Comparison of ENCODE assay signal across 9 cellular contexts in the genomic region with DNA sequence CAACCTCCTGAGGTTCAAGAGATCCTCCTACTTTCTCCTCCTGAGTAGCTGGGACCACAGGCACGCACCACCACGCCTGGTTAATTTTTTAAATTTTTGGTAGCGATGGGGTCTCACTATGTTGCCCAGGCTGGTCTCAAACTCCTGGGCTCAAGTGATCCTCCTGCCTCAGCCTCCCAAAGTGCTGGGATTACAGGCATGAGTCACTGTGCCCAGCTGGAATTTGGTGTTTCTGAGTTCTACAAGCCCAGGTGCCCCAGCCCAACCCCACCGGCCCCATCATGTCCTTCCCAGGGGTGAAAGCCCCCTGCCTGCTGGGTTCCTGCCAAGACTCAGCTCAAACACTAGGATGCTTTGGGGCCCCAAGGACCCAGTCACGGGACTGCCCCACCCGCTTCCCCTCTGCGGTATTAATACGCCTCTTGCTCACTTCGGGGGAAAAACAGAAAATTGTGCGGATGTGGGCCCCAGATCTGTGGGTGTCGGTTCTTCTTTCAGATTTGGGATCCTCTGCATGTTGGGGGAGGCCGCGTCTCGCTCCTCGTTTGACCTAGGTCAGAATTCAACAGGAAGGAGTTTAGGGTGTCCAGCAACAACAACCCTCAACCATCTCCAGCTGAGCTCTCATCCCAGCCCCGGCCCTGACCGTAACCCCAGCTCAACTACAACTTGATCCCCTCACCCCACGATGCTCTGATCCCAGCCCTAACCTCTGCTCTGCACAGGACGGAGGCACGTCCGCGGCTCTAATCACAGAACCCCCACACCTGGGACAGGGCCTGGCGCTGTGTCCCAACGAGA. TPM values are rescaled to one million over a fixed set of nuclear protein-coding genes. Genes with fewer than 3 reads are reported as not detected.
DNase-seq lines count a peak whose midpoint lies in the region; ATAC-seq, FAIRE-seq and TF ChIP-seq lines count a peak whose summit lies in the region.
"Had no signal": no experiment of that assay in that cellular context is flagged by ENCODE, and none has a peak within 500 bp of the region (broad histone marks: within the 10 kb centered on the region; RNA-seq: fewer than 3 reads in every experiment).

No MANE protein-coding gene starts in this region.

- DNase-seq in HepG2 (ENCODE audit: low spot score) (no peak), T-helper 9 cell (peak; percentile 61), nephron progenitor cell (no peak)
- peak; percentile 84 for DNase-seq in activated naive CD8-positive, alpha-beta T cell treated with anti-CD3 and anti-CD28 coated beads, Interleukin-2, amount 50 U/mL, for 24 hours
- DNase-seq in stimulated activated CD4-positive, alpha-beta T cell treated with anti-CD3 and anti-CD28 coated beads, Interleukin-1b, Interleukin-23, amount 100 ng/mL, for 1 hour (ENCODE audit: low read depth in 2 of 2) = peak; percentile 39 to 56

- H3K4me2 ChIP-seq in HepG2 (ENCODE audit: low read depth, low read length) = no peak overlapping the region

- no peaks in the 10 kb centered on the region for H3K9me3 ChIP-seq in liver (ENCODE audit: control insufficient read depth in 4 of 4, low read length in 3 of 4)
- no peaks in the 10 kb centered on the region for H3K9me3 ChIP-seq in HepG2 (ENCODE audit: low read length)

- H3K4me1 ChIP-seq in liver (ENCODE audit: control insufficient read depth in 4 of 4, insufficient read depth in 4 of 4, low read length in 3 of 4) (no peaks in the 10 kb centered on the region), HepG2 (ENCODE audit: insufficient read depth, low read length) (peaks cover 11% of the 10 kb centered on the region)

- CTCF ChIA-PET in HepG2 (lab: Yijun Ruan, JAX; ENCODE audit: low intra/inter-chr PET ratio, low total read pairs) = no interaction called here

- no peaks in the 10 kb centered on the region for H3K79me2 ChIP-seq in HepG2 (ENCODE audit: insufficient read depth, low read length)

- H3K36me3 Mint-ChIP-seq in activated naive CD8-positive, alpha-beta T cell treated with anti-CD3 and anti-CD28 coated beads, Interleukin-2, amount 50 U/mL, for 24 hours (ENCODE audit: low read depth) = no peaks in the 10 kb centered on the region
- no peaks in the 10 kb centered on the region for H3K36me3 Mint-ChIP-seq in nephron progenitor cell (ENCODE audit: low read depth)

- TF ChIP-seq RAD21 in liver (IDR thresholded peaks at IDR 0.05) (no peak), HepG2 (CRISPR knock-in tag; IDR thresholded peaks at IDR 0.05) (no peak)

- TF ChIP-seq CTCF in liver (IDR thresholded peaks at IDR 0.05; ENCODE audit: low read depth, low read length, missing input control) (no peak), HepG2 (CRISPR knock-in tag; IDR thresholded peaks at IDR 0.05) (no peak), nephron progenitor cell (IDR thresholded peaks at IDR 0.05) (no peak)

- no peak overlapping the region for H2AFZ ChIP-seq in HepG2 (ENCODE audit: low read length)

- H3K9me3 Mint-ChIP-seq in activated naive CD8-positive, alpha-beta T cell treated with anti-CD3 and anti-CD28 coated beads, Interleukin-2, amount 50 U/mL, for 24 hours = no peaks in the 10 kb centered on the region
- no peaks in the 10 kb centered on the region for H3K9me3 Mint-ChIP-seq in nephron progenitor cell

- 60% methylated on average over 24 of the region's 24 CpGs for WGBS in liver
- 18% methylated on average over 15 of the region's 24 CpGs for WGBS in HepG2 (ENCODE audit: low lambda C conversion rate)

- in situ Hi-C loops in HepG2 (cut with HindIII; ENCODE audit: extremely low pct_ligation_motif_present, low pct_unique_long_range_greater_than_20kb) = no loop called here

- H3K27me3 Mint-ChIP-seq in activated naive CD8-positive, alpha-beta T cell treated with anti-CD3 and anti-CD28 coated beads, Interleukin-2, amount 50 U/mL, for 24 hours = peaks cover 3% of the 10 kb centered on the region
- H3K27me3 Mint-ChIP-seq in nephron progenitor cell (ENCODE audit: low read depth, poor library complexity) = peaks cover 39% of the 10 kb centered on the region

- BruUV-seq in HepG2 (replicated peaks; lab: Mats Ljungman, UMichigan) = no TSS peak

- no peaks in the 10 kb centered on the region for H4K20me1 ChIP-seq in HepG2 (ENCODE audit: insufficient read depth, low read length)

- ATAC-seq in HepG2 (no peak), GM18870 (IDR thresholded peaks at IDR 0.05; ENCODE audit: unreplicated experiment) (no peak), GM19455 (IDR thresholded peaks at IDR 0.05; ENCODE audit: unreplicated experiment) (no peak)
- ATAC-seq in activated naive CD8-positive, alpha-beta T cell treated with anti-CD3 and anti-CD28 coated beads, Interleukin-2, amount 50 U/mL, for 24 hours = peak; percentile 84

- POLR2A ChIA-PET in HepG2 (lab: Yijun Ruan, JAX) = interaction anchor here (0.5 kb wide), 1 partner anchor 236 kb away, joined by 3 read pairs; no protein-coding TSS in a partner anchor

- peak overlapping the region; percentile 92 for H3K27ac Mint-ChIP-seq in activated naive CD8-positive, alpha-beta T cell treated with anti-CD3 and anti-CD28 coated beads, Interleukin-2, amount 50 U/mL, for 24 hours
- H3K27ac Mint-ChIP-seq in nephron progenitor cell = no peak overlapping the region

- intact Hi-C loops in HepG2 (cut with micrococcal nuclease; ENCODE audit: unreplicated experiment) = no loop called here

- no peak for TF ChIP-seq POLR2A in HepG2 (IDR thresholded peaks at IDR 0.05; ENCODE audit: insufficient read depth in 1 of 2, low read depth in 2 of 2, low read length in 2 of 2)

- no peak for FAIRE-seq in HepG2 (lab: Jason Lieb, UNC)
- FAIRE-seq: A204.1 had no signal

- H3K27ac ChIP-seq in liver (ENCODE audit: low read depth in 1 of 2, low read length in 2 of 2) = peak overlapping the region; percentile 17 to 48
- no peak overlapping the region for H3K27ac ChIP-seq in HepG2 (ENCODE audit: extremely low read length, insufficient read depth, low read length)

- H3K9ac ChIP-seq in liver (ENCODE audit: low read depth in 1 of 2, low read length in 2 of 2) = no peak overlapping the region
- no peak overlapping the region for H3K9ac ChIP-seq in HepG2 (ENCODE audit: insufficient read depth, low read depth, low read length)

- H3K4me3 Mint-ChIP-seq in activated naive CD8-positive, alpha-beta T cell treated with anti-CD3 and anti-CD28 coated beads, Interleukin-2, amount 50 U/mL, for 24 hours = peak overlapping the region; percentile 61
- H3K4me3 Mint-ChIP-seq in nephron progenitor cell = no peak overlapping the region

- no peaks in the 10 kb centered on the region for H3K36me3 ChIP-seq in liver (ENCODE audit: control insufficient read depth in 4 of 4, insufficient read depth in 3 of 4, low read depth in 1 of 4, low read length in 3 of 4)
- H3K36me3 ChIP-seq in HepG2 (replicated peaks in 1 of 2; ENCODE audit: control insufficient read depth in 1 of 2, insufficient read depth in 2 of 2, low read length in 2 of 2) = no peaks in the 10 kb centered on the region

- TF ChIP-seq EP300 in HepG2 (IDR thresholded peaks at IDR 0.05; ENCODE audit: low read depth in 2 of 2, low read length in 2 of 2) (no peak), HepG2 (CRISPR knock-in tag; IDR thresholded peaks at IDR 0.05; ENCODE audit: borderline replicate concordance) (no peak)

- no peaks in the 10 kb centered on the region for H3K27me3 ChIP-seq in liver (ENCODE audit: control insufficient read depth in 4 of 4, insufficient read depth in 4 of 4, low read length in 3 of 4)
- peaks cover 0 to 14% of the 10 kb centered on the region in 2 experiments; a peak in 3 of 5 replicates for H3K27me3 ChIP-seq in HepG2 (ENCODE audit: control insufficient read depth in 1 of 2, insufficient read depth in 2 of 2, low read length in 2 of 2)

- peaks cover 62% of the 10 kb centered on the region for H3K4me1 Mint-ChIP-seq in activated naive CD8-positive, alpha-beta T cell treated with anti-CD3 and anti-CD28 coated beads, Interleukin-2, amount 50 U/mL, for 24 hours
- no peaks in the 10 kb centered on the region for H3K4me1 Mint-ChIP-seq in nephron progenitor cell

- H3K4me3 ChIP-seq in liver (ENCODE audit: low read depth in 1 of 3, low read length in 3 of 3) = no peak overlapping the region
- no peak overlapping the region for H3K4me3 ChIP-seq in HepG2 (replicated peaks in 1 of 3; ENCODE audit: insufficient read depth in 1 of 3, low read depth in 2 of 3, low read length in 3 of 3)

RNA-seq across cellular contexts. Expression of gene FCER2, which starts 3.7 kb away (rescaled TPM):
- total RNA-seq in liver (under 1 TPM in 1 of 2 donors, not detected in 1; 0.14 TPM), HepG2 (2016; rRNA removed; fragmentation: Illumina TruSeq; extraction: Trizol) (not detected in 2 replicates)
- polyA plus RNA-seq in liver (not detected), HepG2 (2011; rRNA removed) (not detected in 2 replicates)
- not detected in 2 replicates for total RNA-seq in HepG2 (2016; cell fraction: cytosol; rRNA removed; fragmentation: Illumina TruSeq; extraction: Trizol; ENCODE audit: low read depth)
- not detected in 2 replicates for total RNA-seq in HepG2 (2016; cell fraction: insoluble cytoplasmic fraction; rRNA removed; fragmentation: Illumina TruSeq; extraction: Trizol)
- not detected in 2 replicates for total RNA-seq in HepG2 (2016; cell fraction: membrane; rRNA removed; fragmentation: Illumina TruSeq; extraction: Trizol)
- not detected in 2 replicates for total RNA-seq in HepG2 (2016; cell fraction: nucleus; rRNA removed; fragmentation: Illumina TruSeq; extraction: Trizol)
- polyA plus RNA-seq in HepG2 (2011; cell fraction: cytosol; rRNA removed) = 0.03 TPM in 1 of 2 replicates, not detected in the other
- 0.09 TPM in 1 of 2 replicates, not detected in the other for polyA plus RNA-seq in HepG2 (2011; cell fraction: nucleus; rRNA removed)
- polyA plus RNA-seq in HepG2 (2012) = not detected in 2 replicates
- polyA plus RNA-seq in HepG2 (2016; cell fraction: cytosol; fragmentation: Illumina TruSeq; extraction: Trizol; ENCODE audit: low read depth) = not detected in 2 replicates
- not detected in 2 replicates for polyA plus RNA-seq in HepG2 (2016; cell fraction: insoluble cytoplasmic fraction; fragmentation: Illumina TruSeq; extraction: Trizol; ENCODE audit: low read depth)
- not detected in 2 replicates for polyA plus RNA-seq in HepG2 (2016; cell fraction: membrane; fragmentation: Illumina TruSeq; extraction: Trizol; ENCODE audit: low read depth)
- polyA plus RNA-seq in HepG2 (2016; cell fraction: nucleus; fragmentation: Illumina TruSeq; extraction: Trizol; ENCODE audit: insufficient read depth, low read depth) = not detected in 2 replicates
- 0.14 TPM in 1 of 2 replicates, not detected in the other for polyA minus RNA-seq in HepG2 (2011; rRNA and poly(A)+ RNA removed; ENCODE audit: low replicate concordance)
- polyA minus RNA-seq in HepG2 (2011; cell fraction: cytosol; rRNA and poly(A)+ RNA removed) = not detected in 2 replicates
- polyA minus RNA-seq in HepG2 (2011; cell fraction: nucleus; rRNA and poly(A)+ RNA removed) = not detected in 2 replicates

RNA-seq across cellular contexts. Expression of gene TRAPPC5, which starts 25.0 kb away (rescaled TPM):
- total RNA-seq in liver (10 to 100 TPM; 22.5 to 38.3 TPM), HepG2 (2016; rRNA removed; fragmentation: Illumina TruSeq; extraction: Trizol) (74.8 and 78.7 TPM in 2 replicates)
- polyA plus RNA-seq in liver (100 to 1,000 TPM in 1 of 2 donors, 10 to 100 TPM in 1; 72.1 to 130 TPM), HepG2 (2011; rRNA removed) (38.5 and 53.6 TPM in 2 replicates)
- total RNA-seq in HepG2 (2016; cell fraction: cytosol; rRNA removed; fragmentation: Illumina TruSeq; extraction: Trizol; ENCODE audit: low read depth) = 73.7 and 88.2 TPM in 2 replicates
- 85.8 and 87.4 TPM in 2 replicates for total RNA-seq in HepG2 (2016; cell fraction: insoluble cytoplasmic fraction; rRNA removed; fragmentation: Illumina TruSeq; extraction: Trizol)
- 66.2 and 93.1 TPM in 2 replicates for total RNA-seq in HepG2 (2016; cell fraction: membrane; rRNA removed; fragmentation: Illumina TruSeq; extraction: Trizol)
- total RNA-seq in HepG2 (2016; cell fraction: nucleus; rRNA removed; fragmentation: Illumina TruSeq; extraction: Trizol) = 38.3 and 41.5 TPM in 2 replicates
- polyA plus RNA-seq in HepG2 (2011; cell fraction: cytosol; rRNA removed) = 23.1 and 50.4 TPM in 2 replicates
- polyA plus RNA-seq in HepG2 (2011; cell fraction: nucleus; rRNA removed) = 17.6 and 18.8 TPM in 2 replicates
- 25.3 and 48.3 TPM in 2 replicates for polyA plus RNA-seq in HepG2 (2012)
- polyA plus RNA-seq in HepG2 (2016; cell fraction: cytosol; fragmentation: Illumina TruSeq; extraction: Trizol; ENCODE audit: low read depth) = 68.2 and 80.1 TPM in 2 replicates
- 78.0 and 80.4 TPM in 2 replicates for polyA plus RNA-seq in HepG2 (2016; cell fraction: insoluble cytoplasmic fraction; fragmentation: Illumina TruSeq; extraction: Trizol; ENCODE audit: low read depth)
- polyA plus RNA-seq in HepG2 (2016; cell fraction: membrane; fragmentation: Illumina TruSeq; extraction: Trizol; ENCODE audit: low read depth) = 55.0 and 69.6 TPM in 2 replicates
- polyA plus RNA-seq in HepG2 (2016; cell fraction: nucleus; fragmentation: Illumina TruSeq; extraction: Trizol; ENCODE audit: insufficient read depth, low read depth) = 68.2 and 71.7 TPM in 2 replicates
- 46.6 and 82.5 TPM in 2 replicates for polyA minus RNA-seq in HepG2 (2011; rRNA and poly(A)+ RNA removed; ENCODE audit: low replicate concordance)
- polyA minus RNA-seq in HepG2 (2011; cell fraction: cytosol; rRNA and poly(A)+ RNA removed) = 36.2 and 41.8 TPM in 2 replicates
- polyA minus RNA-seq in HepG2 (2011; cell fraction: nucleus; rRNA and poly(A)+ RNA removed) = 1.1 and 1.3 TPM in 2 replicates

RNA-seq across cellular contexts. Expression of gene CLEC4G, which starts 26.3 kb away (rescaled TPM):
- total RNA-seq in liver = 10 to 100 TPM in 1 of 2 donors, 1 to 10 TPM in 1; 7.7 to 43.9 TPM
- polyA plus RNA-seq in liver = 10 to 100 TPM; 47.4 to 69.0 TPM
- total RNA-seq in HepG2 (2016; rRNA removed; fragmentation: Illumina TruSeq; extraction: Trizol) = not detected in 2 replicates
- not detected in 2 replicates for total RNA-seq in HepG2 (2016; cell fraction: cytosol; rRNA removed; fragmentation: Illumina TruSeq; extraction: Trizol; ENCODE audit: low read depth)
- not detected in 2 replicates for total RNA-seq in HepG2 (2016; cell fraction: insoluble cytoplasmic fraction; rRNA removed; fragmentation: Illumina TruSeq; extraction: Trizol)
- total RNA-seq in HepG2 (2016; cell fraction: membrane; rRNA removed; fragmentation: Illumina TruSeq; extraction: Trizol) = not detected in 2 replicates
- total RNA-seq in HepG2 (2016; cell fraction: nucleus; rRNA removed; fragmentation: Illumina TruSeq; extraction: Trizol) = not detected in 2 replicates
- polyA plus RNA-seq in HepG2 (2011; rRNA removed) = not detected in 2 replicates
- not detected in 2 replicates for polyA plus RNA-seq in HepG2 (2011; cell fraction: cytosol; rRNA removed)
- polyA plus RNA-seq in HepG2 (2011; cell fraction: nucleus; rRNA removed) = not detected in 2 replicates
- not detected in 2 replicates for polyA plus RNA-seq in HepG2 (2012)
- polyA plus RNA-seq in HepG2 (2016; cell fraction: cytosol; fragmentation: Illumina TruSeq; extraction: Trizol; ENCODE audit: low read depth) = not detected in 2 replicates
- not detected in 2 replicates for polyA plus RNA-seq in HepG2 (2016; cell fraction: insoluble cytoplasmic fraction; fragmentation: Illumina TruSeq; extraction: Trizol; ENCODE audit: low read depth)
- not detected in 2 replicates for polyA plus RNA-seq in HepG2 (2016; cell fraction: membrane; fragmentation: Illumina TruSeq; extraction: Trizol; ENCODE audit: low read depth)
- polyA plus RNA-seq in HepG2 (2016; cell fraction: nucleus; fragmentation: Illumina TruSeq; extraction: Trizol; ENCODE audit: insufficient read depth, low read depth) = not detected in 2 replicates
- not detected in 2 replicates for polyA minus RNA-seq in HepG2 (2011; rRNA and poly(A)+ RNA removed; ENCODE audit: low replicate concordance)
- polyA minus RNA-seq in HepG2 (2011; cell fraction: cytosol; rRNA and poly(A)+ RNA removed) = not detected in 2 replicates
- polyA minus RNA-seq in HepG2 (2011; cell fraction: nucleus; rRNA and poly(A)+ RNA removed) = not detected in 2 replicates

RNA-seq across cellular contexts. Expression of gene MCEMP1, which starts 28.7 kb away (rescaled TPM):
- total RNA-seq in liver (under 1 TPM; 0.42 to 0.92 TPM), HepG2 (2016; rRNA removed; fragmentation: Illumina TruSeq; extraction: Trizol) (not detected in 2 replicates)
- polyA plus RNA-seq in liver (under 1 TPM; 0.29 to 0.54 TPM), HepG2 (2011; rRNA removed) (not detected in 2 replicates)
- not detected in 2 replicates for total RNA-seq in HepG2 (2016; cell fraction: cytosol; rRNA removed; fragmentation: Illumina TruSeq; extraction: Trizol; ENCODE audit: low read depth)
- not detected in 2 replicates for total RNA-seq in HepG2 (2016; cell fraction: insoluble cytoplasmic fraction; rRNA removed; fragmentation: Illumina TruSeq; extraction: Trizol)
- not detected in 2 replicates for total RNA-seq in HepG2 (2016; cell fraction: membrane; rRNA removed; fragmentation: Illumina TruSeq; extraction: Trizol)
- not detected in 2 replicates for total RNA-seq in HepG2 (2016; cell fraction: nucleus; rRNA removed; fragmentation: Illumina TruSeq; extraction: Trizol)
- 0.04 TPM in 1 of 2 replicates, not detected in the other for polyA plus RNA-seq in HepG2 (2011; cell fraction: cytosol; rRNA removed)
- not detected in 2 replicates for polyA plus RNA-seq in HepG2 (2011; cell fraction: nucleus; rRNA removed)
- polyA plus RNA-seq in HepG2 (2012) = not detected in 2 replicates
- polyA plus RNA-seq in HepG2 (2016; cell fraction: cytosol; fragmentation: Illumina TruSeq; extraction: Trizol; ENCODE audit: low read depth) = not detected in 2 replicates
- not detected in 2 replicates for polyA plus RNA-seq in HepG2 (2016; cell fraction: insoluble cytoplasmic fraction; fragmentation: Illumina TruSeq; extraction: Trizol; ENCODE audit: low read depth)
- not detected in 2 replicates for polyA plus RNA-seq in HepG2 (2016; cell fraction: membrane; fragmentation: Illumina TruSeq; extraction: Trizol; ENCODE audit: low read depth)
- not detected in 2 replicates for polyA plus RNA-seq in HepG2 (2016; cell fraction: nucleus; fragmentation: Illumina TruSeq; extraction: Trizol; ENCODE audit: insufficient read depth, low read depth)
- polyA minus RNA-seq in HepG2 (2011; rRNA and poly(A)+ RNA removed; ENCODE audit: low replicate concordance) = not detected in 2 replicates
- polyA minus RNA-seq in HepG2 (2011; cell fraction: cytosol; rRNA and poly(A)+ RNA removed) = not detected in 2 replicates
- not detected in 2 replicates for polyA minus RNA-seq in HepG2 (2011; cell fraction: nucleus; rRNA and poly(A)+ RNA removed)

RNA-seq across cellular contexts. Expression of gene RETN, which starts 36.7 kb away (rescaled TPM):
- total RNA-seq in liver = 10 to 100 TPM in 1 of 2 donors, not detected in 1; 11.5 TPM
- 1 to 10 TPM in 1 of 2 donors, not detected in 1; 1.9 TPM for polyA plus RNA-seq in liver
- total RNA-seq in HepG2 (2016; rRNA removed; fragmentation: Illumina TruSeq; extraction: Trizol) = not detected in 2 replicates
- not detected in 2 replicates for total RNA-seq in HepG2 (2016; cell fraction: cytosol; rRNA removed; fragmentation: Illumina TruSeq; extraction: Trizol; ENCODE audit: low read depth)
- total RNA-seq in HepG2 (2016; cell fraction: insoluble cytoplasmic fraction; rRNA removed; fragmentation: Illumina TruSeq; extraction: Trizol) = not detected in 2 replicates
- not detected in 2 replicates for total RNA-seq in HepG2 (2016; cell fraction: membrane; rRNA removed; fragmentation: Illumina TruSeq; extraction: Trizol)
- not detected in 2 replicates for total RNA-seq in HepG2 (2016; cell fraction: nucleus; rRNA removed; fragmentation: Illumina TruSeq; extraction: Trizol)
- polyA plus RNA-seq in HepG2 (2011; rRNA removed) = not detected in 2 replicates
- not detected in 2 replicates for polyA plus RNA-seq in HepG2 (2011; cell fraction: cytosol; rRNA removed)
- not detected in 2 replicates for polyA plus RNA-seq in HepG2 (2011; cell fraction: nucleus; rRNA removed)
- not detected in 2 replicates for polyA plus RNA-seq in HepG2 (2012)
- not detected in 2 replicates for polyA plus RNA-seq in HepG2 (2016; cell fraction: cytosol; fragmentation: Illumina TruSeq; extraction: Trizol; ENCODE audit: low read depth)
- not detected in 2 replicates for polyA plus RNA-seq in HepG2 (2016; cell fraction: insoluble cytoplasmic fraction; fragmentation: Illumina TruSeq; extraction: Trizol; ENCODE audit: low read depth)
- polyA plus RNA-seq in HepG2 (2016; cell fraction: membrane; fragmentation: Illumina TruSeq; extraction: Trizol; ENCODE audit: low read depth) = not detected in 2 replicates
- polyA plus RNA-seq in HepG2 (2016; cell fraction: nucleus; fragmentation: Illumina TruSeq; extraction: Trizol; ENCODE audit: insufficient read depth, low read depth) = not detected in 2 replicates
- not detected in 2 replicates for polyA minus RNA-seq in HepG2 (2011; rRNA and poly(A)+ RNA removed; ENCODE audit: low replicate concordance)
- polyA minus RNA-seq in HepG2 (2011; cell fraction: cytosol; rRNA and poly(A)+ RNA removed) = not detected in 2 replicates
- polyA minus RNA-seq in HepG2 (2011; cell fraction: nucleus; rRNA and poly(A)+ RNA removed) = not detected in 2 replicates

Comparison
In these comparisons a context has a peak if more than half of its experiments do, and no peak if none do; other contexts are left out.
1. RNA of gene CLEC4G, which starts 26.3 kb away (total RNA-seq): 7.7 to 43.9 TPM in liver; not detected in HepG2; every median in the first group is over 4 times any median in the second.
2. DNase-seq: peak in T-helper 9 cell (single experiment), activated naive CD8-positive, alpha-beta T cell treated with anti-CD3 and anti-CD28 coated beads, Interleukin-2, amount 50 U/mL, for 24 hours (single experiment) and stimulated activated CD4-positive, alpha-beta T cell treated with anti-CD3 and anti-CD28 coated beads, Interleukin-1b, Interleukin-23, amount 100 ng/mL, for 1 hour (2 of 2); none in HepG2 (single experiment) and nephron progenitor cell (single experiment).